ENCODE assay signal across 9 cellular contexts in the genomic region with DNA sequence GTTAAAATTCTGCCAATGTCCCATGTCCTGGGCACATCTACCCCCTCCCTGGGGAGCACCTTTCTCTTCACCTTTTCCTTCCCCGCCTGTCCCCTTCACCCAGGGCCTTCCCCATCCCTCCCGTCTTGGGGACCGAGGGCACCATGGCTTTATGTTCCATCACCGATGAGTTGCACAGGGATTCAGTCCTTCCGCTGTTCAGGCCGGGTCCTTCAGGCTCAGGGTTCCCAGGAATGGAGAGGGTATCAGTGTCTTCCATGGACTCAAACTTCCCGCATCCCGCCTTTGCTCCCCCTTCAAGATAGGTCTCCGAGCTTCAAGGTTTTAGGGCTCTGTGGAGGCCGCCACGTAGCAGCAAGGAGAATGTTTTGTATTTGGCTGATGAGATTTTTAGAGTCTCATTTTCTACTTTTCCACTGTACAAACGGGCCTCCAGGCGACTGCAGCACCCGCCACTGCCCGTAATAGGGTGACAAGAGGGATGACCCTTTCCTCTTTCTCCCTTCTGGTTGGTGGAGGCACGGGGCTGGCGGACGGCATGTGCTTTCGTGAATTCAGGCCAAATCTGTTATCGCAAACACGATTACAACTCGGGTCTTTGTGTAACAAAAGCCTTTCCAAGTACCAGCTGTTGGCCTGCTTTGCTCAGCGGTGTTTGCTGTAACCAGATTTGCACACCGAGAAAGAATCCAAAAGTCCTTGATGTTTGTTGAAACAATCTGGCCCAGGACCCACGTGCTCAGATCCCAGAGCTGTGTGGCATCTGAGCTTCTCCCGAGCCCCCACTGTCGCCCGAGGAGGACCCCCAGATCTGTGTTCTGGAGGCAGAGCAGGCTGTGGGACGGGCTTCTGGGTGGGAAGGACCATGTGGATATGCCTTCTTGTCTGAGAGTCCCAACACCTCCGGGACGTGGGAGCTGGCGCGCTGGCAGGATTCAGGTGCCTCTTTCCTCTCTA.
A peak's percentile ranks its signal among the peaks of the same experiment; 100 is the strongest.
DNase-seq lines count a peak whose midpoint lies in the region; ATAC-seq, FAIRE-seq and TF ChIP-seq lines count a peak whose summit lies in the region.
"Had no signal": no experiment of that assay in that cellular context is flagged by ENCODE, and none has a peak within 500 bp of the region (broad histone marks: within the 10 kb centered on the region; RNA-seq: fewer than 3 reads in every experiment).

No MANE protein-coding gene starts in this region.

- H3K9ac ChIP-seq in kidney (ENCODE audit: low read length in 2 of 2) = no peak overlapping the region

- H3K9me2 ChIP-seq in OCI-LY7 (ENCODE audit: insufficient read depth, low read length) = no peaks in the 10 kb centered on the region

- H3K79me2 ChIP-seq in OCI-LY7 (ENCODE audit: insufficient read depth, low read depth, low read length) = no peaks in the 10 kb centered on the region

- peaks cover 39 to 61% of the 10 kb centered on the region in 2 donors for H3K4me1 ChIP-seq in kidney (ENCODE audit: control insufficient read depth in 1 of 2, insufficient read depth in 1 of 2, low read depth in 1 of 2, low read length in 2 of 2)
- peaks cover 80% of the 10 kb centered on the region for H3K4me1 ChIP-seq in testis
- H3K4me1 ChIP-seq in OCI-LY7 (ENCODE audit: insufficient read depth, low read length, poor library complexity, severe bottlenecking) = peaks cover 50% of the 10 kb centered on the region

- H4K20me1 ChIP-seq in OCI-LY7 (ENCODE audit: insufficient read depth, low read length) = no peaks in the 10 kb centered on the region

- DNase-seq in T-helper 1 cell (no peak), kidney (no peak), testis (peak; percentile 91), OCI-LY7 (ENCODE audit: low spot score) (no peak), HuH-7 (ENCODE audit: low spot score) (no peak)
- DNase-seq in activated naive CD8-positive, alpha-beta T cell treated with anti-CD3 and anti-CD28 coated beads for 36 hours = no peak
- DNase-seq: activated B cell treated with CpG ODN at 0.5 μM for 24 hours had no signal

- H3K36me3 Mint-ChIP-seq in T-helper 1 cell treated with Interleukin-12 subunit alpha and Interleukin-12 subunit beta and Interleukin-4 antibody, amounts not matched to agents 30 μg/mL and 1 μg/mL, for 36 hours (ENCODE audit: low read depth) = peaks cover 25% of the 10 kb centered on the region
- H3K36me3 Mint-ChIP-seq in activated naive CD8-positive, alpha-beta T cell treated with anti-CD3 and anti-CD28 coated beads for 36 hours = peaks cover 2% of the 10 kb centered on the region

- peak overlapping the region; percentile 77 for H3K27ac Mint-ChIP-seq in T-helper 1 cell treated with Interleukin-12 subunit alpha and Interleukin-12 subunit beta and Interleukin-4 antibody, amounts not matched to agents 30 μg/mL and 1 μg/mL, for 36 hours
- peak overlapping the region; percentile 79 for H3K27ac Mint-ChIP-seq in activated naive CD8-positive, alpha-beta T cell treated with anti-CD3 and anti-CD28 coated beads for 36 hours

- no peak for FAIRE-seq in kidney (lab: Jason Lieb, UNC)

- H3K36me3 ChIP-seq in kidney (ENCODE audit: control insufficient read depth in 1 of 2, insufficient read depth in 2 of 2, low read length in 2 of 2) (no peaks in the 10 kb centered on the region), testis (ENCODE audit: low read depth, missing control alignments) (no peaks in the 10 kb centered on the region), OCI-LY7 (ENCODE audit: insufficient read depth, low read length) (no peaks in the 10 kb centered on the region)

- POLR2A ChIA-PET in OCI-LY7 (lab: Charles Lee) = no interaction called here

- TF ChIP-seq POLR2A in testis (IDR thresholded peaks at IDR 0.05) = no peak

- H2AFZ ChIP-seq in OCI-LY7 (ENCODE audit: low read length) = no peak overlapping the region

- no peak for TF ChIP-seq CTCF in kidney (IDR thresholded peaks at IDR 0.05; ENCODE audit: borderline replicate concordance, extremely low read depth, insufficient read depth)
- no peak for TF ChIP-seq CTCF in testis (IDR thresholded peaks at IDR 0.05)
- no peak for TF ChIP-seq CTCF in OCI-LY7 (conservative IDR thresholded peaks at IDR 0.05; ENCODE audit: low read length)

- no peaks in the 10 kb centered on the region for H3K9me3 ChIP-seq in kidney (ENCODE audit: control insufficient read depth in 1 of 2, low read length in 2 of 2)
- no peaks in the 10 kb centered on the region for H3K9me3 ChIP-seq in testis
- no peaks in the 10 kb centered on the region for H3K9me3 ChIP-seq in OCI-LY7 (ENCODE audit: low read length)

- ATAC-seq in GM18502 (IDR thresholded peaks at IDR 0.05; ENCODE audit: poor library complexity, unreplicated experiment) = no peak

- WGBS in testis, 2 donors = 37 to 55% methylated on average over 27 to 32 of the region's 33 CpGs

- CTCF ChIA-PET in OCI-LY7 (lab: Charles Lee; ENCODE audit: unreplicated experiment) = no interaction called here

- no peak overlapping the region for H3K4me3 ChIP-seq in kidney (ENCODE audit: low read length in 2 of 2)
- H3K4me3 ChIP-seq in testis = peak overlapping the region in 1 of 2 donors; percentile 30
- no peak overlapping the region for H3K4me3 ChIP-seq in OCI-LY7 (ENCODE audit: low read depth, low read length, poor library complexity, severe bottlenecking)

- H3K9me3 Mint-ChIP-seq in T-helper 1 cell treated with Interleukin-12 subunit alpha and Interleukin-12 subunit beta and Interleukin-4 antibody, amounts not matched to agents 30 μg/mL and 1 μg/mL, for 36 hours = no peaks in the 10 kb centered on the region
- H3K9me3 Mint-ChIP-seq in activated naive CD8-positive, alpha-beta T cell treated with anti-CD3 and anti-CD28 coated beads for 36 hours = no peaks in the 10 kb centered on the region
- H3K9me3 Mint-ChIP-seq: activated B cell treated with CpG ODN at 0.5 μM for 24 hours had no signal

- H3K4me3 Mint-ChIP-seq in T-helper 1 cell treated with Interleukin-12 subunit alpha and Interleukin-12 subunit beta and Interleukin-4 antibody, amounts not matched to agents 30 μg/mL and 1 μg/mL, for 36 hours = peak overlapping the region; percentile 91
- H3K4me3 Mint-ChIP-seq in activated naive CD8-positive, alpha-beta T cell treated with anti-CD3 and anti-CD28 coated beads for 36 hours = peak overlapping the region; percentile 81
- H3K4me3 Mint-ChIP-seq: activated B cell treated with CpG ODN at 0.5 μM for 24 hours had no signal

- no peaks in the 10 kb centered on the region for H3K27me3 ChIP-seq in testis

- H3K4me1 Mint-ChIP-seq in T-helper 1 cell treated with Interleukin-12 subunit alpha and Interleukin-12 subunit beta and Interleukin-4 antibody, amounts not matched to agents 30 μg/mL and 1 μg/mL, for 36 hours (ENCODE audit: low read depth) = peaks cover 45% of the 10 kb centered on the region
- H3K4me1 Mint-ChIP-seq in activated naive CD8-positive, alpha-beta T cell treated with anti-CD3 and anti-CD28 coated beads for 36 hours = peaks cover 69% of the 10 kb centered on the region

- BruUV-seq in OCI-LY7 (replicated peaks; lab: Mats Ljungman, UMichigan) = no TSS peak

- intact Hi-C loops in kidney (cut with DNase I) (no loop called here), testis (cut with DNase I; ENCODE audit: low total_unique reads) (no loop called here), OCI-LY7 (cut with micrococcal nuclease; ENCODE audit: unreplicated experiment) (no loop called here)

- no peak overlapping the region for H3K4me2 ChIP-seq in OCI-LY7 (ENCODE audit: low read length)

- peak overlapping the region; percentile 67 to 69 for H3K27ac ChIP-seq in kidney (ENCODE audit: low read depth in 2 of 2, low read length in 2 of 2)
- H3K27ac ChIP-seq in testis = peak overlapping the region; percentile 94
- no peak overlapping the region for H3K27ac ChIP-seq in OCI-LY7 (ENCODE audit: low read depth, low read length, poor library complexity, severe bottlenecking)

- no peaks in the 10 kb centered on the region for H3K27me3 Mint-ChIP-seq in T-helper 1 cell treated with Interleukin-12 subunit alpha and Interleukin-12 subunit beta and Interleukin-4 antibody, amounts not matched to agents 30 μg/mL and 1 μg/mL, for 36 hours (ENCODE audit: low read depth)
- H3K27me3 Mint-ChIP-seq in activated naive CD8-positive, alpha-beta T cell treated with anti-CD3 and anti-CD28 coated beads for 36 hours = no peaks in the 10 kb centered on the region
- H3K27me3 Mint-ChIP-seq: activated B cell treated with CpG ODN at 0.5 μM for 24 hours had no signal
